Comparison of ENCODE assay signal across 18 cellular contexts in the genomic region with DNA sequence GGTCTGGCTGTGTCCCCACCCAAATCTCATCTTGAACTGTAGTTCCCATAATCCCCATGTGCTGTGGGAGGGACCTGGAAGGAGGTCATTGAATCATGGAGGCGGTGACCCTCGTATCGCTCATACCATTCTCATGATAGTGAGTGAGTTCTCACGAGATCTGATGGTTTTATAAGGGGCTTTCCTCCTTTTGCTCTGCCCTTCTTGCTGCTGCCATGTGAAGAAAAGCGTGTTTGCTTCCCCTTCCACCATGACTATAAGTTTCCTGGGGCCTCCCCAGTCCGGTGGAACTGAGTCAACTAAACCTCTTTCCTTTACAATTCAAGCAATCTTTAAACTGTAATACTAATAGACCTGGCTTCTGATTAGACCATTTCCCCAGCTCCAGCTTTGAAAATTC.
"Had no signal": no experiment of that assay in that cellular context is flagged by ENCODE, and none has a peak within 500 bp of the region (broad histone marks: within the 10 kb centered on the region; RNA-seq: fewer than 3 reads in every experiment).

No MANE protein-coding gene starts in this region.

- H3K4me1 ChIP-seq: right lobe of liver, upper lobe of right lung had no signal

- H3K4me3 ChIP-seq: dorsolateral prefrontal cortex, ovary, right lobe of liver, upper lobe of right lung had no signal

- H3K9me3 ChIP-seq: ovary, right lobe of liver, upper lobe of right lung had no signal

- ATAC-seq: naive thymus-derived CD8-positive, alpha-beta T cell; right lobe of liver; upper lobe of right lung had no signal

- H3K4me1 Mint-ChIP-seq: activated CD4-positive, alpha-beta T cell treated with anti-CD3 and anti-CD28 coated beads, Interleukin-2, amount 10 ng/mL, durations not matched to agents 24 days and 14 days; activated naive CD4-positive, alpha-beta T cell treated with anti-CD3 and anti-CD28 coated beads, Interleukin-2, amount 50 U/mL, for 24 hours had no signal

- DNase-seq: activated CD4-positive, alpha-beta T cell treated with anti-CD3 and anti-CD28 coated beads, Interleukin-2, amount 10 ng/mL, durations not matched to agents 24 days and 14 days; activated CD4-positive, CD25-positive, alpha-beta regulatory T cell; activated CD8-positive, alpha-beta memory T cell treated with anti-CD3 and anti-CD28 coated beads for 24 hours; activated CD8-positive, alpha-beta memory T cell treated with anti-CD3 and anti-CD28 coated beads, Interleukin-2, amount 50 U/mL, for 48 hours; activated effector memory CD4-positive, alpha-beta T cell treated with Interleukin-2 at 50 U/mL for 16 hours; activated T-cell treated with anti-CD3 and anti-CD28 coated beads, Interleukin-2, amount 50 U/mL, for 48 hours; dorsolateral prefrontal cortex; foreskin fibroblast; mesendoderm; naive thymus-derived CD8-positive, alpha-beta T cell; ovary; right lobe of liver; small intestine; stimulated activated CD4-positive, alpha-beta T cell treated with anti-CD3 and anti-CD28 coated beads, Interleukin-15, amount 100 ng/mL, for 24 hours; stimulated activated CD4-positive, alpha-beta T cell treated with anti-CD3 and anti-CD28 coated beads, Interleukin-2, amount 100 ng/mL, for 48 hours; upper lobe of right lung had no signal

- H3K36me3 Mint-ChIP-seq: activated naive CD4-positive, alpha-beta T cell treated with anti-CD3 and anti-CD28 coated beads, Interleukin-2, amount 50 U/mL, for 24 hours; naive thymus-derived CD8-positive, alpha-beta T cell had no signal

- H3K27me3 Mint-ChIP-seq: activated CD4-positive, alpha-beta T cell treated with anti-CD3 and anti-CD28 coated beads, Interleukin-2, amount 10 ng/mL, durations not matched to agents 24 days and 14 days; activated naive CD4-positive, alpha-beta T cell treated with anti-CD3 and anti-CD28 coated beads, Interleukin-2, amount 50 U/mL, for 24 hours; naive thymus-derived CD8-positive, alpha-beta T cell had no signal

- H3K9me3 Mint-ChIP-seq: activated CD4-positive, alpha-beta T cell treated with anti-CD3 and anti-CD28 coated beads, Interleukin-2, amount 10 ng/mL, durations not matched to agents 24 days and 14 days; activated naive CD4-positive, alpha-beta T cell treated with anti-CD3 and anti-CD28 coated beads, Interleukin-2, amount 50 U/mL, for 24 hours; naive thymus-derived CD8-positive, alpha-beta T cell; T-helper 2 cell treated with Interferon-gamma antibody and Interleukin-4, amounts not matched to agents 5 μg/mL and 100 μg/mL, for 36 hours had no signal

- H3K36me3 ChIP-seq: ovary, upper lobe of right lung had no signal

- H3K27ac ChIP-seq: ovary, right lobe of liver, upper lobe of right lung had no signal

- H3K27me3 ChIP-seq: dorsolateral prefrontal cortex, ovary, right lobe of liver, upper lobe of right lung had no signal

- H3K27ac Mint-ChIP-seq: activated CD4-positive, alpha-beta T cell treated with anti-CD3 and anti-CD28 coated beads, Interleukin-2, amount 10 ng/mL, durations not matched to agents 24 days and 14 days; activated naive CD4-positive, alpha-beta T cell treated with anti-CD3 and anti-CD28 coated beads, Interleukin-2, amount 50 U/mL, for 24 hours; T-helper 2 cell treated with Interferon-gamma antibody and Interleukin-4, amounts not matched to agents 5 μg/mL and 100 μg/mL, for 36 hours had no signal

- H3K4me3 Mint-ChIP-seq: activated CD4-positive, alpha-beta T cell treated with anti-CD3 and anti-CD28 coated beads, Interleukin-2, amount 10 ng/mL, durations not matched to agents 24 days and 14 days; activated naive CD4-positive, alpha-beta T cell treated with anti-CD3 and anti-CD28 coated beads, Interleukin-2, amount 50 U/mL, for 24 hours; naive thymus-derived CD8-positive, alpha-beta T cell; T-helper 2 cell treated with Interferon-gamma antibody and Interleukin-4, amounts not matched to agents 5 μg/mL and 100 μg/mL, for 36 hours had no signal
